In the genomic region with DNA sequence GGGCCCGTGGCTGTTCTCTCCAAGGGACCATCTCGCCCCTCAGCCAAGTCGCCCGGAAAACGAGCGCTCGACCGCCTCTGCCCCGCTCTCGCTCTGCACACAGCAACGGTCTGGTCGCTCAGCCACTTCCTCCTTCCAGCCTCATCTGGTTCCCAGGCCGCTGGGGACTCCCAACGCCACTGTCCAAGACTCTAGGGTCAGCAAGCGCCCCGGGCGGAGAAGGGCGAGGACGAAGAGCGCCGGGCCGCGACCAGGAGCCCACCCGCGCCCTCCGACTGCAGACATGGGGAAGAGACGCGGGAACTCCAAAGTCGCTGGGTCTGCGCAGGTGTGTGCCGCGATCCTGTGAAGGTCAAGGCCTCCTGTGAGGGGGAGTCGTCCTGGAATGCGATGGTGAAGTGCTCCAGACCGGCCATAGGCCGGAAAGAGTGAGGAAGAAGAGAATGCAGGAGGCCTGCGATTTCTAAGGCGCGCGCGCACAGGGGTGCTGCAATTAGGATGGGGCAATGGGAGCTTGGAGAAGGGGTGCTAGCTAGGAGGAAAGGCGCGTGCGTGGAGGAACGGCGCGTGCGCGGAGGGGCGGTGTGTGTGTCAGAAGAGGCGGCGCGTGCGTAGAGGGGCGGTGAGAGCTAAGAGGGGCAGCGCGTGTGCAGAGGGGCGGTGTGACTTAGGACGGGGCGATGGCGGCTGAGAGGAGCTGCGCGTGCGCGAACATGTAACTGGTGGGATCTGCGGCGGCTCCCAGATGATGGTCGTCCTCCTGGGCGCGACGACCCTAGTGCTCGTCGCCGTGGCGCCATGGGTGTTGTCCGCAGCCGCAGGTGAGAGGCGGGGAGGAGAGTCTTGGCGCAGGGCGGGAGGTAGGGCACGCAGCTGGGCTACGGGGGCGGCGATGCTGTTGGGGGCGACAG, we compare ENCODE assay signal across 1 cellular context.
TF ChIP-seq lines count a peak whose summit lies in the region.

A gene (plus strand): TSS at position 660 of the 911 bp plus-strand sequence. CDS start 86 bp downstream, at position 746.

TF ChIP-seq in IMR-90, 13 proteins besides CTCF, POLR2A, EP300 and RAD21 (continued from another document):
- TF ChIP-seq SMC3 (IDR thresholded peaks at IDR 0.05; ENCODE audit: low read depth, low read length) (no peak), NFE2L2 (IDR thresholded peaks at IDR 0.05; ENCODE audit: low read depth, low read length) (no peak), BHLHE40 (IDR thresholded peaks at IDR 0.05; ENCODE audit: low read depth, low read length) (peak; percentile 83)
- TF ChIP-seq, protein P1, sequence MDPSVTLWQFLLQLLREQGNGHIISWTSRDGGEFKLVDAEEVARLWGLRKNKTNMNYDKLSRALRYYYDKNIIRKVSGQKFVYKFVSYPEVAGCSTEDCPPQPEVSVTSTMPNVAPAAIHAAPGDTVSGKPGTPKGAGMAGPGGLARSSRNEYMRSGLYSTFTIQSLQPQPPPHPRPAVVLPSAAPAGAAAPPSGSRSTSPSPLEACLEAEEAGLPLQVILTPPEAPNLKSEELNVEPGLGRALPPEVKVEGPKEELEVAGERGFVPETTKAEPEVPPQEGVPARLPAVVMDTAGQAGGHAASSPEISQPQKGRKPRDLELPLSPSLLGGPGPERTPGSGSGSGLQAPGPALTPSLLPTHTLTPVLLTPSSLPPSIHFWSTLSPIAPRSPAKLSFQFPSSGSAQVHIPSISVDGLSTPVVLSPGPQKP (IDR thresholded peaks at IDR 0.05; ENCODE audit: borderline replicate concordance, low read depth, low read length), result no peak
- TF ChIP-seq, protein P2, sequence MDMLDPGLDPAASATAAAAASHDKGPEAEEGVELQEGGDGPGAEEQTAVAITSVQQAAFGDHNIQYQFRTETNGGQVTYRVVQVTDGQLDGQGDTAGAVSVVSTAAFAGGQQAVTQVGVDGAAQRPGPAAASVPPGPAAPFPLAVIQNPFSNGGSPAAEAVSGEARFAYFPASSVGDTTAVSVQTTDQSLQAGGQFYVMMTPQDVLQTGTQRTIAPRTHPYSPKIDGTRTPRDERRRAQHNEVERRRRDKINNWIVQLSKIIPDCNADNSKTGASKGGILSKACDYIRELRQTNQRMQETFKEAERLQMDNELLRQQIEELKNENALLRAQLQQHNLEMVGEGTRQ (IDR thresholded peaks at IDR 0.05; ENCODE audit: low read depth, low read length), result peak; percentile 52; the same call in 1 of the 2 replicates
